8 cellular contexts compared by ENCODE assay signal in the genomic region with DNA sequence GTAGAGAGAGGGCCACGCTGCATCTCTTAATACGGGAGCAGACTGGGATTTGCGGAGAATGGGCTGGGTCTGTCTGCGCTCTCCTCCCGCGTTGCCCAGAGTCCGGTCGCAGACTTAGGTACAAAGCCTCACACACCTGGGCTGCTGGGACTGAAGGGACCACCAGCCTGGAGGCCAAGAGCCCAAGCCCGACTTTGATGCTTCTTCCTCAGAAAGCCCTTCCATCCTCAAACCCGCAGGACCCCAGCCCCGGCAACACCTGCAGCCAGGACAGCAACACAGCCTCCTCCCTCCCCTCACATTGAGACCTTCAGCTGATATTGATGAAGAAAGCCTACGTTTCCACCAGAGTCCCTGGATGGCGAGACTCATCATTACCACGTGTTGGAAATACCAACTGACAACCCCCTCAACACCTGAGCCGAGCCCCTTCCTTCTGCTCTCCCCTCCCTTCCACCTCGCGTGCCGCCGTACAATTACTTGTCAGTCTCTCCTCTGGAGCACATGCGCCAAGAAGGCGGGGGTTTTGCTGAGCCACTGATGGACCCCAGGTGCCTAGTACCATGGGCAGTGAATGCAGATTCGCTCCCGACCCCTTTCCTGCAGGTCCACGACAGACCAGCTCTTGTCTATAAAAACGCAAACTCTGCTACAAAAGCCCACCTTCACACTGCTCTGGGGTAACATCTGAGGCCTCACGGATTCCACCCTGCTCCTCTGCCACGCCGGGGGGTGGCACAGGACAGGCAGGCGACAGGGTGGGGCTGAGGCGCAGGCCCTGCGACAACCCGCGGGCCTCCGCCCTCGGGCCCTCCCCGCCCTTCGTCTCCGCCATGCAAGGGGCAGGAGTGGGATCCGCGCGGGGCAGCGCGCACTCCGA. TPM values are rescaled to one million over a fixed set of nuclear protein-coding genes. Genes with fewer than 3 reads are reported as not detected.
DNase-seq lines count a peak whose midpoint lies in the region; ATAC-seq, FAIRE-seq and TF ChIP-seq lines count a peak whose summit lies in the region.

No MANE protein-coding gene starts in this region.

- peaks cover 7% of the 10 kb centered on the region in 2 donors for H3K36me3 ChIP-seq in small intestine (ENCODE audit: control insufficient read depth in 2 of 2, insufficient read depth in 2 of 2, low read length in 2 of 2)

- peak overlapping the region; percentile 90 for H3K4me3 Mint-ChIP-seq in activated CD4-positive, alpha-beta T cell treated with anti-CD3 and anti-CD28 coated beads, Interleukin-2, amount 10 ng/mL, durations not matched to agents 24 days and 14 days
- H3K4me3 Mint-ChIP-seq in T-cell = peak overlapping the region; percentile 79 to 85 (median 83)

- peak in 3 of 4 experiments; percentile 54 to 57 (median 57) for ATAC-seq in T-cell (replicated peaks in 1 of 4)
- no peak for ATAC-seq in GM19324 (IDR thresholded peaks at IDR 0.05; ENCODE audit: low FRiP score, unreplicated experiment)

- DNase-seq in activated CD4-positive, alpha-beta T cell treated with anti-CD3 and anti-CD28 coated beads, Interleukin-2, amount 10 ng/mL, durations not matched to agents 24 days and 14 days = no peak
- no peak for DNase-seq in activated CD4-positive, alpha-beta T cell treated with anti-CD3 and anti-CD28 coated beads, Interleukin-2, amount 50 U/mL, for 48 hours
- DNase-seq in T-cell (no peak), foreskin fibroblast (no peak), small intestine (no peak), NCI-H1436 treated with DMSO at 0.1 percent for 48 hours (lab: John Stamatoyannopoulos, UW) (no peak), OCI-M1 (lab: John Stamatoyannopoulos, UW) (no peak)

- H3K9me3 Mint-ChIP-seq in activated CD4-positive, alpha-beta T cell treated with anti-CD3 and anti-CD28 coated beads, Interleukin-2, amount 10 ng/mL, durations not matched to agents 24 days and 14 days = no peaks in the 10 kb centered on the region
- H3K9me3 Mint-ChIP-seq in T-cell = no peaks in the 10 kb centered on the region

- peaks cover 16% of the 10 kb centered on the region for H3K4me1 Mint-ChIP-seq in activated CD4-positive, alpha-beta T cell treated with anti-CD3 and anti-CD28 coated beads, Interleukin-2, amount 10 ng/mL, durations not matched to agents 24 days and 14 days
- H3K4me1 Mint-ChIP-seq in T-cell = peaks cover 20 to 34% (median 29%) of the 10 kb centered on the region in 3 donors

- intact Hi-C loops in activated CD4-positive, alpha-beta T cell treated with anti-CD3 and anti-CD28 coated beads, Interleukin-2, amount 10 ng/mL, durations not matched to agents 24 days and 14 days (cut with micrococcal nuclease) = loop anchor here (2.0 to 5.0 kb wide), 2 partner anchors 14 to 86 kb away; partner anchors contain the start of gene NTMT1

- no peak for FAIRE-seq in small intestine (lab: Jason Lieb, UNC)

- peaks cover 2 to 4% of the 10 kb centered on the region in 2 donors for H3K4me1 ChIP-seq in small intestine (ENCODE audit: control insufficient read depth in 2 of 2, insufficient read depth in 1 of 2, low read depth in 1 of 2, low read length in 1 of 2)

- peaks cover 14% of the 10 kb centered on the region for H3K36me3 Mint-ChIP-seq in activated CD4-positive, alpha-beta T cell treated with anti-CD3 and anti-CD28 coated beads, Interleukin-2, amount 10 ng/mL, durations not matched to agents 24 days and 14 days (ENCODE audit: low read depth)
- peaks cover 14% of the 10 kb centered on the region for H3K36me3 Mint-ChIP-seq in T-cell

- CTCF ChIA-PET in T-cell (lab: Charles Lee) = interaction anchor here (0.6 to 1.5 kb wide), 4 partner anchors 17 to 509 kb away, joined by 3 to 4 read pairs (median 3); no protein-coding TSS in a partner anchor

- WGBS in small intestine, 3 donors = 15 to 21% (median 16%) methylated on average over 37 to 44 of the region's 44 CpGs

- H3K27ac ChIP-seq in small intestine (ENCODE audit: low read depth in 1 of 2, low read length in 1 of 2) = peak overlapping the region; percentile 3 to 83

- no peak for TF ChIP-seq CTCF in foreskin fibroblast (IDR thresholded peaks at IDR 0.05; ENCODE audit: low read depth, low read length)

- peak overlapping the region; percentile 76 for H3K27ac Mint-ChIP-seq in activated CD4-positive, alpha-beta T cell treated with anti-CD3 and anti-CD28 coated beads, Interleukin-2, amount 10 ng/mL, durations not matched to agents 24 days and 14 days
- peak overlapping the region; percentile 55 to 79 for H3K27ac Mint-ChIP-seq in T-cell

- no peaks in the 10 kb centered on the region for H3K27me3 Mint-ChIP-seq in activated CD4-positive, alpha-beta T cell treated with anti-CD3 and anti-CD28 coated beads, Interleukin-2, amount 10 ng/mL, durations not matched to agents 24 days and 14 days
- H3K27me3 Mint-ChIP-seq in T-cell = no peaks in the 10 kb centered on the region

- POLR2A ChIA-PET in T-cell (lab: Charles Lee) = interaction anchor here in 1 of 2 donors (0.6 kb wide), 1 partner anchor 517 kb away, joined by 5 read pairs; no protein-coding TSS in a partner anchor

- H3K4me3 ChIP-seq in foreskin fibroblast (ENCODE audit: low read depth in 1 of 2, low read length in 2 of 2) = peak overlapping the region; percentile 90 to 93
- peak overlapping the region; percentile 74 to 85 for H3K4me3 ChIP-seq in small intestine (ENCODE audit: low read depth in 1 of 2, low read length in 2 of 2)

- H3K27me3 ChIP-seq in small intestine (ENCODE audit: control insufficient read depth in 2 of 2, insufficient read depth in 2 of 2, low read length in 2 of 2) = no peaks in the 10 kb centered on the region

- H3K9me3 ChIP-seq in small intestine (ENCODE audit: control insufficient read depth, low read depth) = no peaks in the 10 kb centered on the region

RNA-seq across cellular contexts. Expression of gene ASB6, which starts 0.8 kb away (rescaled TPM):
- total RNA-seq in activated CD4-positive, alpha-beta T cell treated with anti-CD3 and anti-CD28 coated beads, Interleukin-2, amount 10 ng/mL, durations not matched to agents 24 days and 14 days = 21.9 and 22.7 TPM in 2 replicates
- 10 to 100 TPM; 28.3 to 35.2 (median 30.8) TPM for total RNA-seq in T-cell
- 10 to 100 TPM; 11.9 to 14.9 (median 14.1) TPM for polyA plus RNA-seq in small intestine

RNA-seq across cellular contexts. Expression of gene NTMT1, which starts 15.1 kb away (rescaled TPM):
- total RNA-seq in activated CD4-positive, alpha-beta T cell treated with anti-CD3 and anti-CD28 coated beads, Interleukin-2, amount 10 ng/mL, durations not matched to agents 24 days and 14 days = 72.0 and 72.4 TPM in 2 replicates
- total RNA-seq in T-cell = 10 to 100 TPM; 31.0 to 45.0 (median 40.3) TPM
- 10 to 100 TPM; 42.5 to 64.3 (median 43.2) TPM for polyA plus RNA-seq in small intestine

RNA-seq across cellular contexts. Expression of gene C9orf50, which starts 20.2 kb away (rescaled TPM):
- not detected in 2 replicates for total RNA-seq in activated CD4-positive, alpha-beta T cell treated with anti-CD3 and anti-CD28 coated beads, Interleukin-2, amount 10 ng/mL, durations not matched to agents 24 days and 14 days
- not detected for total RNA-seq in T-cell
- polyA plus RNA-seq in small intestine = under 1 TPM in 1 of 3 donors, not detected in 2; 0.09 TPM

RNA-seq across cellular contexts. Expression of gene PRRX2, which starts 24.3 kb away (rescaled TPM):
- 3.4 and 3.8 TPM in 2 replicates for total RNA-seq in activated CD4-positive, alpha-beta T cell treated with anti-CD3 and anti-CD28 coated beads, Interleukin-2, amount 10 ng/mL, durations not matched to agents 24 days and 14 days
- total RNA-seq in T-cell = under 1 TPM in 1 of 5 donors, not detected in 4; 0.26 TPM
- polyA plus RNA-seq in small intestine = 1 to 10 TPM in 1 of 3 donors, not detected in 2; 1.8 TPM
